ENCODE assay signal across 24 cellular contexts in genomic region chr2:54417577-54417976, GRCh38. TPM values are rescaled to one million over a fixed set of nuclear protein-coding genes. Genes with fewer than 3 reads are reported as not detected.
A peak's percentile ranks its signal among the peaks of the same experiment; 100 is the strongest.
DNase-seq lines count a peak whose midpoint lies in the region; ATAC-seq and TF ChIP-seq lines count a peak whose summit lies in the region.
"Had no signal": no experiment of that assay in that cellular context is flagged by ENCODE, and none has a peak within 500 bp of the region (broad histone marks: within the 10 kb centered on the region; RNA-seq: fewer than 3 reads in every experiment).

No MANE protein-coding gene starts in this region.

- ATAC-seq in heart left ventricle (no peak), Right ventricle myocardium superior (ENCODE audit: poor library complexity) (no peak), lung (ENCODE audit: insufficient read depth, low FRiP score) (peak; percentile 37), upper lobe of left lung (ENCODE audit: low FRiP score in 2 of 2) (no peak), GM19395 (IDR thresholded peaks at IDR 0.05; ENCODE audit: unreplicated experiment) (no peak)

- no peaks in the 10 kb centered on the region for H3K9me3 Mint-ChIP-seq in endothelial cell (ENCODE audit: unreplicated experiment)

- H3K36me3 Mint-ChIP-seq in endothelial cell (ENCODE audit: low read depth, unreplicated experiment): no peaks in the 10 kb centered on the region
- H3K36me3 Mint-ChIP-seq: CD4-positive, alpha-beta memory T cell had no signal

- H3K4me3 Mint-ChIP-seq in endothelial cell (ENCODE audit: unreplicated experiment): peak overlapping the region; percentile 38
- H3K4me3 Mint-ChIP-seq: CD4-positive, alpha-beta memory T cell; IgD-negative memory B cell had no signal

- peak in 2 of 4 donors; percentile 28 to 44 for TF ChIP-seq EP300 in upper lobe of left lung (IDR thresholded peaks at IDR 0.05)

- H3K9me3 ChIP-seq in heart left ventricle (peaks cover 0 to 7% (median 0%) of the 10 kb centered on the region in 12 donors), lung (ENCODE audit: control insufficient read depth in 2 of 2, insufficient read depth in 1 of 2, low read length in 1 of 2) (no peaks in the 10 kb centered on the region), upper lobe of left lung (no peaks in the 10 kb centered on the region)
- H3K9me3 ChIP-seq in effector memory CD4-positive, alpha-beta T cell (ENCODE audit: control insufficient read depth, low read length): no peaks in the 10 kb centered on the region
- H3K9me3 ChIP-seq: Peyer's patch had no signal

- H3K27ac ChIP-seq in heart left ventricle: peak overlapping the region; percentile 65 to 88 (median 72)
- no peak overlapping the region for H3K27ac ChIP-seq in lung (ENCODE audit: low read depth in 1 of 2, low read length in 1 of 2)
- peak overlapping the region; percentile 80 to 90 (median 82) for H3K27ac ChIP-seq in upper lobe of left lung
- H3K27ac ChIP-seq in effector memory CD4-positive, alpha-beta T cell (ENCODE audit: insufficient read depth, low read length, poor library complexity, severe bottlenecking): no peak overlapping the region
- H3K27ac ChIP-seq: 22Rv1; BLaER1 treated with 17β-estradiol and CSF1 and Interleukin-3, amounts not matched to agents 10 nM and 100 nM; Peyer's patch; SK-N-MC had no signal

- intact Hi-C loops in heart left ventricle (cut with DNase I) (loop anchor here in 4 of 10 donors (5.0 kb wide), 3 partner anchors 35 to 45 kb away; partner anchors contain the start of gene SPTBN1 (in 2 of the 4)), Right ventricle myocardium superior (cut with DNase I) (no loop called here)

- peaks cover 2% of the 10 kb centered on the region for H3K27me3 Mint-ChIP-seq in endothelial cell (ENCODE audit: unreplicated experiment)

- WGBS in heart left ventricle, 4 donors: 69 to 94% (median 92%) methylated on average over 2 of the region's 2 CpGs
- 72 to 86% methylated on average over 2 of the region's 2 CpGs for WGBS in lung, 2 donors
- WGBS in upper lobe of left lung, 2 donors: 65 to 81% methylated on average over 2 of the region's 2 CpGs

- H3K4me1 Mint-ChIP-seq in endothelial cell (ENCODE audit: unreplicated experiment): peaks cover 51% of the 10 kb centered on the region

- DNase-seq in heart left ventricle (no peak), Right ventricle myocardium superior (no peak), endothelial cell (ENCODE audit: low spot score) (no peak), lung (ENCODE audit: low spot score) (no peak), upper lobe of left lung (peak in 1 of 2 donors; percentile 45), RKO (ENCODE audit: low spot score) (no peak)
- DNase-seq in effector memory CD4-positive, alpha-beta T cell: no peak
- DNase-seq: Caco-2; CD4-positive, alpha-beta memory T cell; DMS 273 treated with DMSO at 0.1 percent for 48 hours; DMS79 treated with DMSO at 0.1 percent for 48 hours; Karpas-422; MV-4-11; NCI-H1105 treated with DMSO at 0.1 percent for 48 hours; NCI-H2029 treated with DMSO at 0.1 percent for 48 hours; NCI-H2171; NCI-H524 treated with DMSO at 0.1 percent for 48 hours; NCI-H82; Peyer's patch had no signal

- TF ChIP-seq CTCF in heart left ventricle (IDR thresholded peaks at IDR 0.05) (no peak), endothelial cell (IDR thresholded peaks at IDR 0.05; ENCODE audit: unreplicated experiment) (no peak), lung (IDR thresholded peaks at IDR 0.05; ENCODE audit: control extremely low read depth, extremely low read depth) (no peak), upper lobe of left lung (IDR thresholded peaks at IDR 0.05) (no peak)

- no peak for TF ChIP-seq POLR2A in heart left ventricle (IDR thresholded peaks at IDR 0.05)
- TF ChIP-seq POLR2A in upper lobe of left lung (IDR thresholded peaks at IDR 0.05): no peak

- peak overlapping the region in 1 of 12 donors; percentile 1 for H3K4me3 ChIP-seq in heart left ventricle
- H3K4me3 ChIP-seq in lung: no peak overlapping the region
- no peak overlapping the region for H3K4me3 ChIP-seq in upper lobe of left lung
- H3K4me3 ChIP-seq in effector memory CD4-positive, alpha-beta T cell (ENCODE audit: insufficient read depth, low read depth, low read length, poor library complexity, severe bottlenecking): no peak overlapping the region
- H3K4me3 ChIP-seq: BLaER1 treated with 17β-estradiol and CSF1 and Interleukin-3, amounts not matched to agents 10 nM and 100 nM; Peyer's patch; SK-N-MC had no signal

- peaks cover 0 to 58% (median 45%) of the 10 kb centered on the region in 12 donors for H3K4me1 ChIP-seq in heart left ventricle
- H3K4me1 ChIP-seq in lung (ENCODE audit: control insufficient read depth in 2 of 2, insufficient read depth in 2 of 2, low read length in 2 of 2): peaks cover 4 to 8% of the 10 kb centered on the region in 2 donors
- H3K4me1 ChIP-seq in upper lobe of left lung: peaks cover 31 to 49% (median 39%) of the 10 kb centered on the region in 4 donors
- H3K4me1 ChIP-seq in effector memory CD4-positive, alpha-beta T cell (ENCODE audit: control insufficient read depth, insufficient read depth, low read length, poor library complexity, severe bottlenecking): no peaks in the 10 kb centered on the region
- H3K4me1 ChIP-seq: Caco-2, Peyer's patch had no signal

- peak overlapping the region; percentile 96 for H3K27ac Mint-ChIP-seq in endothelial cell (ENCODE audit: unreplicated experiment)
- H3K27ac Mint-ChIP-seq: CD4-positive, alpha-beta memory T cell; IgD-negative memory B cell had no signal

- no peaks in the 10 kb centered on the region for H3K27me3 ChIP-seq in heart left ventricle
- H3K27me3 ChIP-seq in lung (ENCODE audit: control insufficient read depth, insufficient read depth): no peaks in the 10 kb centered on the region
- H3K27me3 ChIP-seq in upper lobe of left lung: no peaks in the 10 kb centered on the region
- H3K27me3 ChIP-seq in effector memory CD4-positive, alpha-beta T cell (replicated peaks; ENCODE audit: control insufficient read depth, insufficient read depth, low read length, poor library complexity, severe bottlenecking): no peaks in the 10 kb centered on the region
- H3K27me3 ChIP-seq: Peyer's patch had no signal

- H3K36me3 ChIP-seq in heart left ventricle (no peaks in the 10 kb centered on the region), lung (ENCODE audit: control insufficient read depth in 2 of 2, insufficient read depth in 2 of 2, low read length in 2 of 2) (no peaks in the 10 kb centered on the region), upper lobe of left lung (no peaks in the 10 kb centered on the region)
- H3K36me3 ChIP-seq in effector memory CD4-positive, alpha-beta T cell (ENCODE audit: control insufficient read depth, insufficient read depth, low read length): no peaks in the 10 kb centered on the region
- H3K36me3 ChIP-seq: BLaER1 treated with 17β-estradiol and CSF1 and Interleukin-3, amounts not matched to agents 10 nM and 100 nM; Peyer's patch had no signal

RNA-seq across cellular contexts. Expression of gene SPTBN1, which starts 38.5 kb away (rescaled TPM):
- total RNA-seq in heart left ventricle (100 to 1,000 TPM; 378 to 659 (median 424) TPM), Right ventricle myocardium superior (391 TPM), endothelial cell (ENCODE audit: unreplicated experiment) (983 TPM), lung (100 to 1,000 TPM; 431 to 715 TPM), upper lobe of left lung (100 to 1,000 TPM; 449 to 911 (median 654) TPM)
- polyA plus RNA-seq in heart left ventricle (100 to 1,000 TPM; 124 to 170 TPM), lung (100 to 1,000 TPM in 1 of 2 donors, 10 to 100 TPM in 1; 89.4 to 120 TPM)

Comparison
In these comparisons a context has a peak if more than half of its experiments do, and no peak if none do; other contexts are left out.
1. H3K27ac ChIP-seq: peak in heart left ventricle (12 of 12) and upper lobe of left lung (4 of 4); none in lung (0 of 2) and effector memory CD4-positive, alpha-beta T cell (single experiment).